Comparison of ENCODE assay signal across 10 cellular contexts in genomic region chr11:73322986-73323306, GRCh38. TPM values are rescaled to one million over a fixed set of nuclear protein-coding genes. Genes with fewer than 3 reads are reported as not detected.
DNase-seq lines count a peak whose midpoint lies in the region; ATAC-seq and TF ChIP-seq lines count a peak whose summit lies in the region.
"Had no signal": no experiment of that assay in that cellular context is flagged by ENCODE, and none has a peak within 500 bp of the region (broad histone marks: within the 10 kb centered on the region; RNA-seq: fewer than 3 reads in every experiment).

No MANE protein-coding gene starts in this region.

- H3K9me3 ChIP-seq in Caco-2 (no peaks in the 10 kb centered on the region), gastrocnemius medialis (no peaks in the 10 kb centered on the region)

- POLR2A ChIA-PET in Caco-2 (lab: Charles Lee): interaction anchor here (0.7 kb wide), 1 partner anchor 8 kb away, joined by 3 read pairs; no protein-coding TSS in a partner anchor

- TF ChIP-seq POLR2A in gastrocnemius medialis (IDR thresholded peaks at IDR 0.05): no peak

- no peaks in the 10 kb centered on the region for H3K27me3 ChIP-seq in Caco-2 (replicated peaks; ENCODE audit: control insufficient read depth, insufficient read depth, low read length)
- no peaks in the 10 kb centered on the region for H3K27me3 ChIP-seq in layer of hippocampus (ENCODE audit: control insufficient read depth, insufficient read depth, low read length)
- H3K27me3 ChIP-seq in gastrocnemius medialis: no peaks in the 10 kb centered on the region

- peak overlapping the region; percentile 39 for H3K27ac ChIP-seq in angular gyrus (ENCODE audit: low read depth, low read length)
- peak overlapping the region; percentile 76 for H3K27ac ChIP-seq in layer of hippocampus (ENCODE audit: low read depth, low read length)
- peak overlapping the region; percentile 66 to 74 (median 70) for H3K27ac ChIP-seq in gastrocnemius medialis

- no peaks in the 10 kb centered on the region for H3K9me3 Mint-ChIP-seq in Caco-2 (ENCODE audit: unreplicated experiment)

- no TSS peak for BruUV-seq in Caco-2 (replicated peaks; lab: Mats Ljungman, UMichigan)

- H3K4me3 ChIP-seq in Caco-2 (ENCODE audit: low read depth, low read length) (no peak overlapping the region), gastrocnemius medialis (no peak overlapping the region)

- peaks cover 13% of the 10 kb centered on the region for H3K4me1 ChIP-seq in Caco-2
- peaks cover 22 to 42% of the 10 kb centered on the region in 2 donors for H3K4me1 ChIP-seq in gastrocnemius medialis

- in situ Hi-C loops in gastrocnemius medialis (cut with MboI; ENCODE audit: low sequenced_read_pairs in 4 of 4) (no loop called here), ACHN (cut with HindIII; ENCODE audit: low pct_ligation_motif_present, low pct_unique_long_range_greater_than_20kb, low sequenced_read_pairs) (no loop called here)

- peak overlapping the region; percentile 17 for H3K27ac Mint-ChIP-seq in Caco-2 (ENCODE audit: unreplicated experiment)

- peaks cover 7% of the 10 kb centered on the region for H3K36me3 ChIP-seq in Caco-2 (ENCODE audit: control insufficient read depth, insufficient read depth, low read length)
- H3K36me3 ChIP-seq in gastrocnemius medialis: no peaks in the 10 kb centered on the region

- DNase-seq in Caco-2 (no peak), gastrocnemius medialis (no peak), ACHN (no peak), GM19238 (ENCODE audit: insufficient read length, low spot score) (no peak), NCI-H345 (lab: John Stamatoyannopoulos, UW) (no peak)
- DNase-seq: MM.1S had no signal

- CTCF ChIA-PET in Caco-2 (lab: Charles Lee): interaction anchor here (1.2 to 2.2 kb wide), 4 partner anchors 8 to 16 kb away, joined by 4 to 14 read pairs (median 7); partner anchors contain the start of gene ARHGEF17

- H3K27me3 Mint-ChIP-seq in Caco-2 (ENCODE audit: insufficient read depth, unreplicated experiment): no peaks in the 10 kb centered on the region

- intact Hi-C loops in Caco-2 (cut with micrococcal nuclease; ENCODE audit: unreplicated experiment): no loop called here
- intact Hi-C loops in gastrocnemius medialis (cut with DNase I; ENCODE audit: low total_unique reads): no loop called here

- ATAC-seq in gastrocnemius medialis (no peak), GM21825 (IDR thresholded peaks at IDR 0.05; ENCODE audit: unreplicated experiment) (no peak)

- no peak overlapping the region for H3K4me3 Mint-ChIP-seq in Caco-2 (ENCODE audit: unreplicated experiment)

- TF ChIP-seq CTCF in Caco-2 (IDR thresholded peaks at IDR 0.05; ENCODE audit: insufficient read depth in 1 of 2, low read depth in 1 of 2, low read length in 1 of 2, severe bottlenecking in 1 of 2, unreplicated experiment in 1 of 2): no peak
- no peak for TF ChIP-seq CTCF in gastrocnemius medialis (IDR thresholded peaks at IDR 0.05 in 4 of 5, conservative IDR thresholded peaks at IDR 0.05 in 1 of 5)

- H3K36me3 Mint-ChIP-seq in Caco-2 (ENCODE audit: insufficient read depth, unreplicated experiment): peaks cover 68% of the 10 kb centered on the region

- H3K4me1 Mint-ChIP-seq in Caco-2 (ENCODE audit: low read depth, unreplicated experiment): peaks cover 29% of the 10 kb centered on the region

RNA-seq across cellular contexts. Expression of gene ARHGEF17, which starts 14.9 kb away (rescaled TPM):
- 77.9 and 78.1 TPM in 2 replicates for total RNA-seq in Caco-2 (2022)
- total RNA-seq in gastrocnemius medialis: 10 to 100 TPM in 3 of 4 donors, 1 to 10 TPM in 1; 8.9 to 16.9 (median 13.9) TPM
- total RNA-seq: T-helper 1 cell treated with Interleukin-12 subunit alpha and Interleukin-12 subunit beta and Interleukin-4 antibody, amounts not matched to agents 30 ng/mL and 1 ng/mL, for 36 hours had no signal

RNA-seq across cellular contexts. Expression of gene P2RY6, which starts 50.8 kb away (rescaled TPM):
- total RNA-seq in Caco-2 (2022) (48.4 and 55.7 TPM in 2 replicates), gastrocnemius medialis (1 to 10 TPM in 2 of 4 donors, under 1 TPM in 1, not detected in 1; 0.78 to 2.8 (median 1.1) TPM)
- total RNA-seq: T-helper 1 cell treated with Interleukin-12 subunit alpha and Interleukin-12 subunit beta and Interleukin-4 antibody, amounts not matched to agents 30 ng/mL and 1 ng/mL, for 36 hours had no signal

RNA-seq across cellular contexts. Expression of gene RELT, which starts 53.3 kb away (rescaled TPM):
- total RNA-seq in Caco-2 (2022) (11.7 and 12.7 TPM in 2 replicates), gastrocnemius medialis (10 to 100 TPM; 18.5 to 63.5 (median 36.7) TPM)

Comparison
In these comparisons a context has a peak if more than half of its experiments do, and no peak if none do; other contexts are left out.
1. RNA of gene P2RY6, which starts 50.8 kb away (total RNA-seq): 48.4 to 55.7 TPM in Caco-2; 0.78 to 2.8 TPM in gastrocnemius medialis; every median in the first group is over 10 times any median in the second.
2. Peak in every context shown above with its lines, with median percentiles within 50 percentile points of each other: H3K27ac ChIP-seq.